Comparison of ENCODE assay signal across 19 cellular contexts in genomic region chr11:122665882-122666281, GRCh38. TPM values are rescaled to one million over a fixed set of nuclear protein-coding genes. Genes with fewer than 3 reads are reported as not detected.
A peak's percentile ranks its signal among the peaks of the same experiment; 100 is the strongest.
DNase-seq lines count a peak whose midpoint lies in the region; ATAC-seq and TF ChIP-seq lines count a peak whose summit lies in the region.
"Had no signal": no experiment of that assay in that cellular context is flagged by ENCODE, and none has a peak within 500 bp of the region (broad histone marks: within the 10 kb centered on the region; RNA-seq: fewer than 3 reads in every experiment).

No MANE protein-coding gene starts in this region.

- H3K79me1 ChIP-seq in trophoblast cell (ENCODE audit: low read length): peaks cover 26% of the 10 kb centered on the region

- peak overlapping the region; percentile 53 for H4K91ac ChIP-seq in trophoblast cell (ENCODE audit: low read depth, low read length)

- no peak overlapping the region for H3K23ac ChIP-seq in trophoblast cell (ENCODE audit: low read length)

- H3K36me3 ChIP-seq in MM.1S (replicated peaks; ENCODE audit: insufficient read depth, low read length) (no peaks in the 10 kb centered on the region), trophoblast cell (ENCODE audit: control insufficient read depth in 1 of 2, insufficient read depth in 2 of 2, low read length in 2 of 2) (peaks cover 6 to 12% of the 10 kb centered on the region in 2 experiments), left lung (no peaks in the 10 kb centered on the region), colonic mucosa (no peaks in the 10 kb centered on the region)

- H3K27me3 ChIP-seq in MM.1S (replicated peaks; ENCODE audit: insufficient read depth, low read length) (no peaks in the 10 kb centered on the region), trophoblast cell (ENCODE audit: insufficient read depth, low read length) (no peaks in the 10 kb centered on the region), left lung (no peaks in the 10 kb centered on the region), colonic mucosa (no peaks in the 10 kb centered on the region)

- no peak overlapping the region for H4K8ac ChIP-seq in trophoblast cell (ENCODE audit: low read depth, low read length)

- H3K4me2 ChIP-seq in MM.1S (ENCODE audit: low read depth, low read length) (peak overlapping the region; percentile 78), trophoblast cell (ENCODE audit: low read length) (no peak overlapping the region)

- H4K12ac ChIP-seq in trophoblast cell (ENCODE audit: low read depth, low read length): no peak overlapping the region

- H3K4ac ChIP-seq in trophoblast cell (ENCODE audit: low read depth, low read length): no peak overlapping the region

- no peak overlapping the region for H2AK5ac ChIP-seq in trophoblast cell (ENCODE audit: low read length)

- peak; percentile 43 for DNase-seq in DMS 273 (lab: John Stamatoyannopoulos, UW; ENCODE audit: unreplicated experiment)
- DNase-seq in DMS 273 treated with DMSO at 0.1 percent for 48 hours (lab: John Stamatoyannopoulos, UW): no peak
- no peak for DNase-seq in MM.1S
- no peak for DNase-seq in choroid plexus epithelial cell (ENCODE audit: low read depth)
- DNase-seq in trophoblast cell: peak; percentile 77 to 82
- DNase-seq in left lung: no peak
- no peak for DNase-seq in lower leg skin (ENCODE audit: low spot score in 2 of 2)
- DNase-seq in colonic mucosa: no peak
- DNase-seq: activated CD4-positive, alpha-beta T cell treated with anti-CD3 and anti-CD28 coated beads for 48 hours; activated CD8-positive, alpha-beta memory T cell treated with anti-CD3 and anti-CD28 coated beads, Interleukin-2, amount 50 U/mL, for 48 hours; activated gamma-delta T cell; anterior cingulate cortex; DMS53; GM23248; midbrain; NCI-H187; NCI-H748 treated with DMSO at 0.1 percent for 48 hours had no signal

- peak overlapping the region; percentile 26 for H2BK120ac ChIP-seq in trophoblast cell (ENCODE audit: insufficient read depth, low read length, poor library complexity)

- no peak overlapping the region for H3K18ac ChIP-seq in trophoblast cell (ENCODE audit: low read length)

- H2AFZ ChIP-seq in MM.1S (ENCODE audit: low read length) (peak overlapping the region; percentile 75), trophoblast cell (ENCODE audit: insufficient read depth, low read length, poor library complexity) (no peak overlapping the region)
- H2AFZ ChIP-seq: GM23248 had no signal

- H3K27ac ChIP-seq in MM.1S (ENCODE audit: low read length) (peak overlapping the region; percentile 5; the same call in 1 of the 2 replicates), trophoblast cell (ENCODE audit: low read depth, low read length) (peak overlapping the region; percentile 64), left lung (peak overlapping the region in 1 of 2 donors; percentile 53), colonic mucosa (no peak overlapping the region)
- H3K27ac ChIP-seq: 22Rv1, GM23248, SK-N-MC had no signal

- H3K79me2 ChIP-seq in MM.1S (ENCODE audit: low read length) (no peaks in the 10 kb centered on the region), trophoblast cell (ENCODE audit: control insufficient read depth, insufficient read depth, low read length, poor library complexity) (peaks cover 11% of the 10 kb centered on the region)

- TF ChIP-seq POLR2A in lower leg skin (IDR thresholded peaks at IDR 0.05): no peak

- no peak for ATAC-seq in left lung

- TF ChIP-seq CTCF in MM.1S (IDR thresholded peaks at IDR 0.05; ENCODE audit: low read length): no peak
- no peak for TF ChIP-seq CTCF in choroid plexus epithelial cell (conservative IDR thresholded peaks at IDR 0.05; ENCODE audit: low read depth, low read length)
- no peak for TF ChIP-seq CTCF in left lung (IDR thresholded peaks at IDR 0.05)
- TF ChIP-seq CTCF in lower leg skin (IDR thresholded peaks at IDR 0.05): no peak
- no peak for TF ChIP-seq CTCF in colonic mucosa (IDR thresholded peaks at IDR 0.05)

- peak overlapping the region; percentile 39; the same call in 1 of the 2 replicates for H3K9ac ChIP-seq in MM.1S (ENCODE audit: low read length)
- H3K9ac ChIP-seq in trophoblast cell (ENCODE audit: low read length): no peak overlapping the region
- H3K9ac ChIP-seq in colonic mucosa (ENCODE audit: low read depth in 2 of 2, low read length in 2 of 2): no peak overlapping the region
- H3K9ac ChIP-seq: GM23248 had no signal

- H3K14ac ChIP-seq in trophoblast cell (ENCODE audit: low read length): no peak overlapping the region

- WGBS in trophoblast cell (ENCODE audit: extremely low coverage, insufficient coverage, insufficient read length): no CpG with 5 or more reads among the region's 10 CpGs
- WGBS in lower leg skin, 2 donors: 72 to 74% methylated on average over 10 of the region's 10 CpGs

- H3K4me3 ChIP-seq in MM.1S (ENCODE audit: low read length) (peak overlapping the region; percentile 50), choroid plexus epithelial cell (ENCODE audit: low read depth, low read length) (peak overlapping the region; percentile 20), trophoblast cell (ENCODE audit: low read depth, low read length) (no peak overlapping the region), left lung (no peak overlapping the region), lower leg skin (ENCODE audit: low read depth, poor library complexity, severe bottlenecking) (no peak overlapping the region), colonic mucosa (no peak overlapping the region)
- H3K4me3 ChIP-seq: GM23248, SK-N-MC had no signal

- intact Hi-C loops in left lung (cut with DNase I): no loop called here
- intact Hi-C loops in lower leg skin (cut with DNase I; ENCODE audit: low total_unique reads): no loop called here
- intact Hi-C loops in colonic mucosa (cut with DNase I): no loop called here

- H2BK12ac ChIP-seq in trophoblast cell (ENCODE audit: low read length): no peak overlapping the region

- H3K9me3 ChIP-seq in MM.1S (replicated peaks; ENCODE audit: insufficient read depth, low read length): no peaks in the 10 kb centered on the region
- H3K9me3 ChIP-seq in trophoblast cell (ENCODE audit: insufficient read depth, low read depth, low read length): peaks cover 2% of the 10 kb centered on the region
- H3K9me3 ChIP-seq in left lung: no peaks in the 10 kb centered on the region
- no peaks in the 10 kb centered on the region for H3K9me3 ChIP-seq in colonic mucosa

- peaks cover 6% of the 10 kb centered on the region for H3K4me1 ChIP-seq in MM.1S (ENCODE audit: low read length)
- peaks cover 26 to 41% of the 10 kb centered on the region in 2 experiments for H3K4me1 ChIP-seq in trophoblast cell (ENCODE audit: control insufficient read depth in 1 of 2, insufficient read depth in 2 of 2, low read length in 2 of 2)
- peaks cover 0 to 57% of the 10 kb centered on the region in 2 donors for H3K4me1 ChIP-seq in left lung
- H3K4me1 ChIP-seq in colonic mucosa: no peaks in the 10 kb centered on the region

- H4K20me1 ChIP-seq in MM.1S (ENCODE audit: insufficient read depth, low read length): no peaks in the 10 kb centered on the region

- no peaks in the 10 kb centered on the region for H3K9me2 ChIP-seq in MM.1S (replicated peaks; ENCODE audit: insufficient read depth, low read length)

- no peaks in the 10 kb centered on the region for H3F3A ChIP-seq in MM.1S (ENCODE audit: insufficient read depth, low read length)

- H2BK5ac ChIP-seq in trophoblast cell (ENCODE audit: low read depth, low read length, poor library complexity): peak overlapping the region; percentile 8

RNA-seq across cellular contexts. Expression of gene UBASH3B, which starts 10.4 kb away (rescaled TPM):
- polyA plus RNA-seq in trophoblast cell (2013): 67.0 and 69.0 TPM in 2 replicates
- 10 to 100 TPM; 19.3 to 38.6 TPM for total RNA-seq in left lung
- total RNA-seq in lower leg skin: 10 to 100 TPM; 14.2 to 58.4 (median 35.6) TPM
- total RNA-seq in colonic mucosa: 1 to 10 TPM; 3.7 to 5.8 TPM

Comparison
In these comparisons a context has a peak if more than half of its experiments do, and no peak if none do; other contexts are left out.
1. DNase-seq: peak in DMS 273 (single experiment) and trophoblast cell (2 of 2); none in DMS 273 treated with DMSO at 0.1 percent for 48 hours (single experiment), MM.1S (single experiment), choroid plexus epithelial cell (single experiment), left lung (0 of 2), lower leg skin (0 of 2) and colonic mucosa (single experiment).
2. H3K4me3 ChIP-seq: peak in MM.1S (single experiment) and choroid plexus epithelial cell (single experiment); none in trophoblast cell (single experiment), left lung (0 of 2), lower leg skin (single experiment) and colonic mucosa (single experiment).